Comparison of ENCODE assay signal across 8 cellular contexts in genomic region chr3:152193673-152194267, GRCh38.
DNase-seq lines count a peak whose midpoint lies in the region; ATAC-seq and TF ChIP-seq lines count a peak whose summit lies in the region.

No MANE protein-coding gene starts in this region.

- CTCF ChIA-PET in WTC11 (lab: Charles Lee) = interaction anchor here (1.4 kb wide), 1 partner anchor 10 kb away, joined by 5 read pairs; no protein-coding TSS in a partner anchor

- no peaks in the 10 kb centered on the region for H3K9me3 Mint-ChIP-seq in WTC11

- intact Hi-C loops in colonic mucosa (cut with DNase I) = no loop called here

- H3K27ac ChIP-seq in colonic mucosa = peak overlapping the region; percentile 45

- no peaks in the 10 kb centered on the region for H3K36me3 Mint-ChIP-seq in WTC11

- H3K4me3 ChIP-seq in GM08714 (ENCODE audit: low read length) (peak overlapping the region; percentile 32; the same call in 1 of the 2 replicates), colonic mucosa (no peak overlapping the region)

- H3K9ac ChIP-seq in colonic mucosa (ENCODE audit: low read depth in 2 of 2, low read length in 2 of 2) = peak overlapping the region in 1 of 2 donors; percentile 63

- no peaks in the 10 kb centered on the region for H3K27me3 ChIP-seq in colonic mucosa

- TF ChIP-seq CTCF in colonic mucosa (IDR thresholded peaks at IDR 0.05) (no peak), WTC11 (IDR thresholded peaks at IDR 0.05) (no peak)

- no peak overlapping the region for H3K27ac Mint-ChIP-seq in WTC11

- H3K4me3 Mint-ChIP-seq in WTC11 = no peak overlapping the region

- no peaks in the 10 kb centered on the region for H3K4me1 Mint-ChIP-seq in WTC11

- no peaks in the 10 kb centered on the region for H3K9me3 ChIP-seq in colonic mucosa

- no peaks in the 10 kb centered on the region for H3K36me3 ChIP-seq in colonic mucosa

- H3K4me1 ChIP-seq in colonic mucosa = no peaks in the 10 kb centered on the region

- in situ Hi-C loops in KBM-7 (cut with MboI; ENCODE audit: low pct_unique_long_range_greater_than_20kb, low sequenced_read_pairs) = no loop called here

- no peaks in the 10 kb centered on the region for H3K27me3 Mint-ChIP-seq in WTC11 (ENCODE audit: low read depth)

- peak; percentile 46 for DNase-seq in KBM-7
- no peak for DNase-seq in colonic mucosa
- no peak for DNase-seq in AG08396 (ENCODE audit: low spot score)
- DNase-seq in WTC11 (ENCODE audit: low spot score) = no peak
- DNase-seq in glomerular visceral epithelial cell (ENCODE audit: extremely low spot score) = no peak
- no peak for DNase-seq in SHP77 treated with DMSO at 0.1 percent for 48 hours (lab: John Stamatoyannopoulos, UW)

- POLR2A ChIA-PET in WTC11 (lab: Charles Lee) = no interaction called here

- ATAC-seq in GM21526 (IDR thresholded peaks at IDR 0.05; ENCODE audit: low FRiP score, unreplicated experiment) (peak; percentile 48), WTC11 (no peak)

TF ChIP-seq in WTC11, 78 proteins besides CTCF, POLR2A, EP300 and RAD21:
- TF ChIP-seq USF1 (CRISPR knock-in tag; IDR thresholded peaks at IDR 0.05) = no peak
- no peak for TF ChIP-seq PREB (CRISPR knock-in tag; IDR thresholded peaks at IDR 0.05; ENCODE audit: borderline replicate concordance)
- TF ChIP-seq ZNF532 (CRISPR knock-in tag; IDR thresholded peaks at IDR 0.05; ENCODE audit: borderline replicate concordance) = no peak
- TF ChIP-seq CREB1 (CRISPR knock-in tag; IDR thresholded peaks at IDR 0.05) = no peak
- no peak for TF ChIP-seq FOXP4 (CRISPR knock-in tag; IDR thresholded peaks at IDR 0.05)
- no peak for TF ChIP-seq AR (CRISPR knock-in tag; IDR thresholded peaks at IDR 0.05)
